Comparison of ENCODE assay signal across 20 cellular contexts in genomic region chr22:37075046-37075445, GRCh38. TPM values are rescaled to one million over a fixed set of nuclear protein-coding genes. Genes with fewer than 3 reads are reported as not detected.
DNase-seq lines count a peak whose midpoint lies in the region; ATAC-seq and TF ChIP-seq lines count a peak whose summit lies in the region.
"Had no signal": no experiment of that assay in that cellular context is flagged by ENCODE, and none has a peak within 500 bp of the region (broad histone marks: within the 10 kb centered on the region; RNA-seq: fewer than 3 reads in every experiment).

No MANE protein-coding gene starts in this region.

- no peak overlapping the region for H3K4me3 ChIP-seq in Panc1 (ENCODE audit: low read depth in 2 of 2, low read length in 2 of 2)
- H3K4me3 ChIP-seq in neuronal stem cell (ENCODE audit: low read length in 2 of 2), result no peak overlapping the region
- H3K4me3 ChIP-seq: A549; BLaER1 treated with 17β-estradiol and CSF1 and Interleukin-3, amounts not matched to agents 10 nM and 100 nM had no signal

- H3K9me3 ChIP-seq in Panc1 (ENCODE audit: control insufficient read depth, insufficient read depth, low read depth, low read length), result no peaks in the 10 kb centered on the region
- peaks cover 0 to 2% of the 10 kb centered on the region in 2 donors for H3K9me3 ChIP-seq in neuronal stem cell (replicated peaks in 1 of 2; ENCODE audit: control insufficient read depth in 2 of 2, insufficient read depth in 1 of 2, low read depth in 1 of 2, low read length in 2 of 2)
- H3K9me3 ChIP-seq: A549, Caco-2 had no signal

- H3K27ac ChIP-seq in Panc1 (ENCODE audit: low read length), result no peak overlapping the region
- no peak overlapping the region for H3K27ac ChIP-seq in neuronal stem cell (replicated peaks; ENCODE audit: low read length)
- H3K27ac ChIP-seq: 22Rv1; A549; BLaER1 treated with 17β-estradiol and CSF1 and Interleukin-3, amounts not matched to agents 10 nM and 100 nM; C4-2B had no signal

- BruUV-seq in Panc1 (replicated peaks; lab: Mats Ljungman, UMichigan), result no TSS peak

- H3K4me1 Mint-ChIP-seq in activated naive CD8-positive, alpha-beta T cell treated with anti-CD3 and anti-CD28 coated beads, Interleukin-2, amount 10 ng/mL, durations not matched to agents 7 days and 5 days, result peaks cover 24% of the 10 kb centered on the region
- peaks cover 22% of the 10 kb centered on the region for H3K4me1 Mint-ChIP-seq in activated naive CD8-positive, alpha-beta T cell treated with anti-CD3 and anti-CD28 coated beads for 36 hours

- WGBS in neuronal stem cell (ENCODE audit: extremely low coverage in 2 of 2, insufficient read length in 2 of 2, insufficient replicate concordance in 1 of 2), 2 donors, result no CpG with 5 or more reads among the region's 17 CpGs

- POLR2A ChIA-PET in activated naive CD8-positive, alpha-beta T cell treated with anti-CD3 and anti-CD28 coated beads, Interleukin-2, amount 10 ng/mL, durations not matched to agents 7 days and 5 days (lab: Charles Lee), result interaction anchor here (1.3 kb wide), 1 partner anchor 47 kb away, joined by 3 read pairs; no protein-coding TSS in a partner anchor
- POLR2A ChIA-PET in Panc1 (lab: Charles Lee), result no interaction called here

- H3K4me3 Mint-ChIP-seq in activated naive CD8-positive, alpha-beta T cell treated with anti-CD3 and anti-CD28 coated beads, Interleukin-2, amount 10 ng/mL, durations not matched to agents 7 days and 5 days, result no peak overlapping the region
- H3K4me3 Mint-ChIP-seq in activated naive CD8-positive, alpha-beta T cell treated with anti-CD3 and anti-CD28 coated beads for 36 hours, result no peak overlapping the region
- H3K4me3 Mint-ChIP-seq: B cell; CD4-positive, alpha-beta T cell; CD8-positive, alpha-beta T cell had no signal

- peak overlapping the region; percentile 9 for H3K14ac ChIP-seq in neuronal stem cell (ENCODE audit: low read length)

- H3K9me3 Mint-ChIP-seq in activated naive CD8-positive, alpha-beta T cell treated with anti-CD3 and anti-CD28 coated beads, Interleukin-2, amount 10 ng/mL, durations not matched to agents 7 days and 5 days, result no peaks in the 10 kb centered on the region
- no peaks in the 10 kb centered on the region for H3K9me3 Mint-ChIP-seq in activated naive CD8-positive, alpha-beta T cell treated with anti-CD3 and anti-CD28 coated beads for 36 hours
- H3K9me3 Mint-ChIP-seq: CD4-positive, alpha-beta T cell; CD8-positive, alpha-beta T cell had no signal

- TF ChIP-seq CTCF in Panc1 (IDR thresholded peaks at IDR 0.05), result no peak

- no peaks in the 10 kb centered on the region for H3K79me1 ChIP-seq in neuronal stem cell (ENCODE audit: low read depth, low read length)

- no peaks in the 10 kb centered on the region for H3K36me3 Mint-ChIP-seq in activated naive CD8-positive, alpha-beta T cell treated with anti-CD3 and anti-CD28 coated beads, Interleukin-2, amount 10 ng/mL, durations not matched to agents 7 days and 5 days
- no peaks in the 10 kb centered on the region for H3K36me3 Mint-ChIP-seq in activated naive CD8-positive, alpha-beta T cell treated with anti-CD3 and anti-CD28 coated beads for 36 hours
- H3K36me3 Mint-ChIP-seq: CD8-positive, alpha-beta T cell had no signal

- H2BK15ac ChIP-seq in neuronal stem cell (ENCODE audit: low read length), result no peak overlapping the region

- peak overlapping the region; percentile 44 for H3K18ac ChIP-seq in neuronal stem cell (ENCODE audit: low read length)

- H3K27me3 Mint-ChIP-seq in activated naive CD8-positive, alpha-beta T cell treated with anti-CD3 and anti-CD28 coated beads, Interleukin-2, amount 10 ng/mL, durations not matched to agents 7 days and 5 days, result peaks cover 6% of the 10 kb centered on the region
- H3K27me3 Mint-ChIP-seq in activated naive CD8-positive, alpha-beta T cell treated with anti-CD3 and anti-CD28 coated beads for 36 hours, result peaks cover 2% of the 10 kb centered on the region

- peak overlapping the region; percentile 39 for H3K23ac ChIP-seq in neuronal stem cell (ENCODE audit: low read depth, low read length, poor library complexity)

- H2AFZ ChIP-seq in neuronal stem cell (ENCODE audit: low read length), result no peak overlapping the region

- ATAC-seq in activated naive CD8-positive, alpha-beta T cell treated with anti-CD3 and anti-CD28 coated beads, Interleukin-2, amount 10 ng/mL, durations not matched to agents 7 days and 5 days (ENCODE audit: low read depth), result no peak
- peak; percentile 19; the same call in 1 of the 2 replicates for ATAC-seq in Panc1
- ATAC-seq: A549; CD8-positive, alpha-beta T cell had no signal

- no peak overlapping the region for H3K4ac ChIP-seq in neuronal stem cell (ENCODE audit: low read length)

- H2AK5ac ChIP-seq in neuronal stem cell (ENCODE audit: low read depth, low read length), result peak overlapping the region; percentile 34

- no peak overlapping the region for H2BK5ac ChIP-seq in neuronal stem cell (ENCODE audit: low read length)

- H3K27ac Mint-ChIP-seq in activated naive CD8-positive, alpha-beta T cell treated with anti-CD3 and anti-CD28 coated beads, Interleukin-2, amount 10 ng/mL, durations not matched to agents 7 days and 5 days, result peak overlapping the region; percentile 50
- H3K27ac Mint-ChIP-seq in activated naive CD8-positive, alpha-beta T cell treated with anti-CD3 and anti-CD28 coated beads for 36 hours, result no peak overlapping the region
- H3K27ac Mint-ChIP-seq: B cell; CD8-positive, alpha-beta T cell had no signal

- no peak overlapping the region for H3K4me2 ChIP-seq in neuronal stem cell (ENCODE audit: insufficient read depth, low read length, poor library complexity, severe bottlenecking)
- H3K4me2 ChIP-seq: A549; BLaER1 treated with 17β-estradiol and CSF1 and Interleukin-3, amounts not matched to agents 10 nM and 100 nM had no signal

- intact Hi-C loops in Panc1 (cut with micrococcal nuclease; ENCODE audit: unreplicated experiment), result no loop called here

- in situ Hi-C loops in Panc1 (cut with HindIII; ENCODE audit: low pct_unique_long_range_greater_than_20kb, low sequenced_read_pairs), result no loop called here

- CTCF ChIA-PET in Panc1 (lab: Charles Lee), result no interaction called here

- H2BK12ac ChIP-seq in neuronal stem cell (ENCODE audit: low read length), result no peak overlapping the region

- no peaks in the 10 kb centered on the region for H3K36me3 ChIP-seq in Panc1 (ENCODE audit: control insufficient read depth, insufficient read depth, low read length)
- H3K36me3 ChIP-seq in neuronal stem cell (replicated peaks in 1 of 2; ENCODE audit: control insufficient read depth in 2 of 2, insufficient read depth in 2 of 2, low read length in 2 of 2), result no peaks in the 10 kb centered on the region
- H3K36me3 ChIP-seq: BLaER1 treated with 17β-estradiol and CSF1 and Interleukin-3, amounts not matched to agents 10 nM and 100 nM had no signal

- H3K4me1 ChIP-seq in Panc1 (ENCODE audit: control insufficient read depth, insufficient read depth, low read length), result no peaks in the 10 kb centered on the region
- peaks cover 0 to 6% of the 10 kb centered on the region in 2 donors for H3K4me1 ChIP-seq in neuronal stem cell (ENCODE audit: control insufficient read depth in 2 of 2, insufficient read depth in 1 of 2, low read depth in 1 of 2, low read length in 2 of 2)
- H3K4me1 ChIP-seq: Caco-2 had no signal

- no peak overlapping the region for H4K8ac ChIP-seq in neuronal stem cell (ENCODE audit: low read depth, low read length)

- H3K27me3 ChIP-seq in Panc1 (ENCODE audit: control insufficient read depth, insufficient read depth, low read length), result no peaks in the 10 kb centered on the region
- peaks cover 0 to 25% (median 22%) of the 10 kb centered on the region in 3 experiments for H3K27me3 ChIP-seq in neuronal stem cell (ENCODE audit: control insufficient read depth in 3 of 3, insufficient read depth in 3 of 3, low read depth in 1 of 3, low read length in 3 of 3)

- no peak for DNase-seq in activated naive CD8-positive, alpha-beta T cell treated with anti-CD3 and anti-CD28 coated beads, Interleukin-2, amount 10 ng/mL, durations not matched to agents 7 days and 5 days
- DNase-seq in activated naive CD8-positive, alpha-beta T cell treated with anti-CD3 and anti-CD28 coated beads for 36 hours, result no peak
- DNase-seq in Panc1 (ENCODE audit: low read depth, low spot score) (no peak), neuronal stem cell (ENCODE audit: low spot score) (no peak), HuH-7.5 (ENCODE audit: low spot score) (no peak), NCI-H446 (lab: John Stamatoyannopoulos, UW) (no peak)
- DNase-seq: AML-193; Caco-2; Calu3; CD4-positive, alpha-beta T cell; CD8-positive, alpha-beta T cell; DMS79 treated with DMSO at 0.1 percent for 48 hours; GF-D8 had no signal

- no peak overlapping the region for H2BK120ac ChIP-seq in neuronal stem cell (ENCODE audit: low read depth, low read length)

- peak overlapping the region; percentile 64 for H3K9ac ChIP-seq in neuronal stem cell (ENCODE audit: low read depth, low read length, poor library complexity)
- H3K9ac ChIP-seq: BLaER1 treated with 17β-estradiol and CSF1 and Interleukin-3, amounts not matched to agents 10 nM and 100 nM had no signal

- no peak overlapping the region for H4K91ac ChIP-seq in neuronal stem cell (ENCODE audit: low read depth, low read length, poor library complexity)

RNA-seq across cellular contexts. Expression of gene KCTD17, which starts 23.5 kb away (rescaled TPM):
- 10 to 100 TPM; 28.1 to 34.7 TPM for total RNA-seq in activated naive CD8-positive, alpha-beta T cell treated with anti-CD3 and anti-CD28 coated beads, Interleukin-2, amount 10 ng/mL, durations not matched to agents 7 days and 5 days
- 10 to 100 TPM; 22.9 to 25.4 TPM for total RNA-seq in activated naive CD8-positive, alpha-beta T cell treated with anti-CD3 and anti-CD28 coated beads for 36 hours
- 32.7 TPM for total RNA-seq in Panc1 (2021; ENCODE audit: unreplicated experiment)
- 53.2 TPM for polyA plus RNA-seq in Panc1 (2012; ENCODE audit: insufficient read length)
- polyA plus RNA-seq in neuronal stem cell (2013, experiment 1 of 2), result 46.3 TPM
- 47.4 TPM for polyA plus RNA-seq in neuronal stem cell (2013, experiment 2 of 2)

RNA-seq across cellular contexts. Expression of gene TMPRSS6, which starts 34.5 kb away (rescaled TPM):
- 1 to 10 TPM; 1.8 to 2.2 TPM for total RNA-seq in activated naive CD8-positive, alpha-beta T cell treated with anti-CD3 and anti-CD28 coated beads, Interleukin-2, amount 10 ng/mL, durations not matched to agents 7 days and 5 days
- 1 to 10 TPM; 1.8 to 2.0 TPM for total RNA-seq in activated naive CD8-positive, alpha-beta T cell treated with anti-CD3 and anti-CD28 coated beads for 36 hours
- not detected for total RNA-seq in Panc1 (2021; ENCODE audit: unreplicated experiment)
- 0.07 TPM for polyA plus RNA-seq in Panc1 (2012; ENCODE audit: insufficient read length)
- polyA plus RNA-seq in neuronal stem cell (2013, experiment 1 of 2), result 0.01 TPM
- polyA plus RNA-seq in neuronal stem cell (2013, experiment 2 of 2), result not detected
- total RNA-seq: A172, B cell, Calu3 had no signal
- polyA plus RNA-seq: A549, BJ had no signal

RNA-seq across cellular contexts. Expression of gene MPST, which starts 55.5 kb away (rescaled TPM):
- total RNA-seq in activated naive CD8-positive, alpha-beta T cell treated with anti-CD3 and anti-CD28 coated beads, Interleukin-2, amount 10 ng/mL, durations not matched to agents 7 days and 5 days, result 10 to 100 TPM; 23.1 to 23.4 TPM
- total RNA-seq in activated naive CD8-positive, alpha-beta T cell treated with anti-CD3 and anti-CD28 coated beads for 36 hours, result 1 to 10 TPM; 5.5 to 5.6 TPM
- 31.4 TPM for total RNA-seq in Panc1 (2021; ENCODE audit: unreplicated experiment)
- 52.1 TPM for polyA plus RNA-seq in Panc1 (2012; ENCODE audit: insufficient read length)
- polyA plus RNA-seq in neuronal stem cell (2013, experiment 1 of 2), result 164 TPM
- polyA plus RNA-seq in neuronal stem cell (2013, experiment 2 of 2), result 164 TPM

RNA-seq across cellular contexts. Expression of gene TST, which starts 55.8 kb away (rescaled TPM):
- total RNA-seq in activated naive CD8-positive, alpha-beta T cell treated with anti-CD3 and anti-CD28 coated beads, Interleukin-2, amount 10 ng/mL, durations not matched to agents 7 days and 5 days, result 1 to 10 TPM; 3.7 to 6.1 TPM
- total RNA-seq in activated naive CD8-positive, alpha-beta T cell treated with anti-CD3 and anti-CD28 coated beads for 36 hours, result under 1 TPM; 0.68 to 0.80 TPM
- 15.9 TPM for total RNA-seq in Panc1 (2021; ENCODE audit: unreplicated experiment)
- 19.5 TPM for polyA plus RNA-seq in Panc1 (2012; ENCODE audit: insufficient read length)
- 29.6 TPM for polyA plus RNA-seq in neuronal stem cell (2013, experiment 1 of 2)
- 29.3 TPM for polyA plus RNA-seq in neuronal stem cell (2013, experiment 2 of 2)
- total RNA-seq: CD4-positive, alpha-beta T cell; CD8-positive, alpha-beta T cell had no signal
